ENCODE assay signal across 33 cellular contexts in genomic region chr15:63586790-63587189, GRCh38. TPM values are rescaled to one million over a fixed set of nuclear protein-coding genes. Genes with fewer than 3 reads are reported as not detected.
DNase-seq lines count a peak whose midpoint lies in the region; ATAC-seq, FAIRE-seq and TF ChIP-seq lines count a peak whose summit lies in the region.
"Had no signal": no experiment of that assay in that cellular context is flagged by ENCODE, and none has a peak within 500 bp of the region (broad histone marks: within the 10 kb centered on the region; RNA-seq: fewer than 3 reads in every experiment).

No MANE protein-coding gene starts in this region.

- TF ChIP-seq CTCF in A549 (IDR thresholded peaks at IDR 0.05), result no peak
- no peak for TF ChIP-seq CTCF in CD4-positive, alpha-beta T cell (IDR thresholded peaks at IDR 0.05)
- no peak for TF ChIP-seq CTCF in WTC11 (IDR thresholded peaks at IDR 0.05)

- no peaks in the 10 kb centered on the region for H3K27me3 Mint-ChIP-seq in CD4-positive, alpha-beta T cell
- H3K27me3 Mint-ChIP-seq in WTC11 (ENCODE audit: low read depth) (no peaks in the 10 kb centered on the region; the same call in 1 of the 2 replicates), memory B cell (no peaks in the 10 kb centered on the region), T-helper 17 cell (no peaks in the 10 kb centered on the region)
- H3K27me3 Mint-ChIP-seq: activated CD4-positive, alpha-beta T cell treated with anti-CD3 and anti-CD28 coated beads, Interleukin-2, amount 10 ng/mL, durations not matched to agents 7 days and 5 days; brain; natural killer cell treated with Interleukin-12 subunit alpha and Interleukin-12 subunit beta and Interleukin-15 and Interleukin-18, amount 100 ng/mL, for 72 hours; stimulated activated naive CD8-positive, alpha-beta T cell treated with anti-CD3 and anti-CD28 coated beads, Interleukin-15, Interleukin-2, amounts not matched to agents 100 ng/mL and 50 ng/mL, for 24 hours had no signal

- peak overlapping the region; percentile 8 to 37; a peak in 2 of 6 replicates for H3K27ac ChIP-seq in A549
- H3K27ac ChIP-seq in CD4-positive, alpha-beta T cell (ENCODE audit: low read depth, low read length), result no peak overlapping the region
- H3K27ac ChIP-seq: adrenal gland, foreskin keratinocyte, hepatocyte, HL-60, left lung, right atrium auricular region, RWPE1, SK-N-MC, thyroid gland had no signal

- peaks cover 26% of the 10 kb centered on the region for H3K4me1 Mint-ChIP-seq in CD4-positive, alpha-beta T cell (ENCODE audit: low read depth)
- H3K4me1 Mint-ChIP-seq in WTC11, result peaks cover 7% of the 10 kb centered on the region
- peaks cover 6% of the 10 kb centered on the region for H3K4me1 Mint-ChIP-seq in memory B cell
- H3K4me1 Mint-ChIP-seq in T-helper 17 cell, result peaks cover 16% of the 10 kb centered on the region
- H3K4me1 Mint-ChIP-seq: brain, mesothelial cell of epicardium had no signal

- TF ChIP-seq POLR2A in A549 (IDR thresholded peaks at IDR 0.05; ENCODE audit: low read length), result no peak

- peak overlapping the region; percentile 54 for H3K4me2 ChIP-seq in A549
- H3K4me2 ChIP-seq: hepatocyte had no signal

- no peak for TF ChIP-seq RAD21 in A549 (conservative IDR thresholded peaks at IDR 0.05 in 1 of 2, IDR thresholded peaks at IDR 0.05 in 1 of 2)

- POLR2A ChIA-PET in A549 (lab: Yijun Ruan, JAX) (no interaction called here), WTC11 (lab: Charles Lee) (interaction anchor here (0.9 kb wide), 1 partner anchor 12 kb away, joined by 3 read pairs; no protein-coding TSS in a partner anchor)
- POLR2A ChIA-PET in CD4-positive, alpha-beta T cell (lab: Charles Lee), result no interaction called here

- intact Hi-C loops in CD4-positive, alpha-beta T cell (cut with DNase I, micrococcal nuclease), result loop anchor here in 1 of 2 experiments (5.0 kb wide), 1 partner anchor 44 kb away; no protein-coding TSS in a partner anchor

- H3K9me3 Mint-ChIP-seq in CD4-positive, alpha-beta T cell, result no peaks in the 10 kb centered on the region
- H3K9me3 Mint-ChIP-seq in WTC11, result no peaks in the 10 kb centered on the region
- no peaks in the 10 kb centered on the region for H3K9me3 Mint-ChIP-seq in memory B cell
- H3K9me3 Mint-ChIP-seq: activated CD4-positive, alpha-beta T cell treated with anti-CD3 and anti-CD28 coated beads, Interleukin-2, amount 10 ng/mL, durations not matched to agents 7 days and 5 days; immature natural killer cell; natural killer cell treated with Interleukin-12 subunit alpha and Interleukin-12 subunit beta and Interleukin-15 and Interleukin-18, amount 100 ng/mL, for 72 hours; stimulated activated naive CD8-positive, alpha-beta T cell treated with anti-CD3 and anti-CD28 coated beads, Interleukin-15, Interleukin-2, amounts not matched to agents 100 ng/mL and 50 ng/mL, for 24 hours had no signal

- H3K4me3 Mint-ChIP-seq in CD4-positive, alpha-beta T cell, result peak overlapping the region; percentile 12
- no peak overlapping the region for H3K4me3 Mint-ChIP-seq in WTC11
- no peak overlapping the region for H3K4me3 Mint-ChIP-seq in memory B cell
- no peak overlapping the region for H3K4me3 Mint-ChIP-seq in T-helper 17 cell
- H3K4me3 Mint-ChIP-seq: activated CD4-positive, alpha-beta T cell treated with anti-CD3 and anti-CD28 coated beads, Interleukin-2, amount 10 ng/mL, durations not matched to agents 7 days and 5 days; brain; immature natural killer cell; mesothelial cell of epicardium; natural killer cell treated with Interleukin-12 subunit alpha and Interleukin-12 subunit beta and Interleukin-15 and Interleukin-18, amount 100 ng/mL, for 72 hours; stimulated activated naive CD8-positive, alpha-beta T cell treated with anti-CD3 and anti-CD28 coated beads, Interleukin-15, Interleukin-2, amounts not matched to agents 100 ng/mL and 50 ng/mL, for 24 hours had no signal

- TF ChIP-seq EP300 in A549 (IDR thresholded peaks at IDR 0.05), result no peak

- WGBS in A549 (ENCODE audit: missing lambda C conversion rate), result 96% methylated on average over 5 of the region's 5 CpGs

- no peak for FAIRE-seq in A549 (lab: Jason Lieb, UNC)
- FAIRE-seq: GM12892, pancreas had no signal

- peak in 1 of 2 experiments; percentile 35 for DNase-seq in A549 (ENCODE audit: low read depth in 1 of 2, low spot score in 1 of 2)
- no peak for DNase-seq in CD4-positive, alpha-beta T cell
- peak; percentile 49 for DNase-seq in WTC11 (ENCODE audit: low spot score)
- no peak for DNase-seq in memory B cell (ENCODE audit: low spot score in 2 of 2)
- no peak for DNase-seq in T-helper 17 cell
- no peak for DNase-seq in OCI-M2 (lab: John Stamatoyannopoulos, UW; ENCODE audit: unreplicated experiment)
- DNase-seq: activated CD4-positive, alpha-beta T cell treated with anti-CD3 and anti-CD28 coated beads, Interleukin-2, amount 10 ng/mL, durations not matched to agents 7 days and 5 days; activated CD8-positive, alpha-beta memory T cell treated with anti-CD3 and anti-CD28 coated beads, Interleukin-2, amount 50 U/mL, for 48 hours; activated gamma-delta T cell treated with Interleukin-2 at 50 U/mL for 16 hours; adrenal gland; DMS79 treated with DMSO at 0.1 percent for 48 hours; erythroblast; foreskin keratinocyte; immature natural killer cell; left lung; NCI-H1048; NCI-H187 treated with DMSO at 0.1 percent for 48 hours; NCI-H526 treated with DMSO at 0.1 percent for 48 hours; pancreas; T-helper 2 cell; thyroid gland had no signal

- H3K36me3 Mint-ChIP-seq in CD4-positive, alpha-beta T cell (ENCODE audit: low read depth), result peaks cover 98% of the 10 kb centered on the region
- H3K36me3 Mint-ChIP-seq in WTC11 (peaks cover 45% of the 10 kb centered on the region), memory B cell (peaks cover 59% of the 10 kb centered on the region), T-helper 17 cell (ENCODE audit: low read depth) (peaks cover 11% of the 10 kb centered on the region)

- ATAC-seq in A549 (peak in 1 of 2 experiments; percentile 60; a peak in 3 of 6 replicates), WTC11 (peak; percentile 90), memory B cell (ENCODE audit: low read depth) (no peak), T-helper 17 cell (no peak), GM19023 (IDR thresholded peaks at IDR 0.05; ENCODE audit: unreplicated experiment) (no peak)
- ATAC-seq in CD4-positive, alpha-beta T cell (ENCODE audit: poor library complexity), result no peak
- ATAC-seq: foreskin keratinocyte; natural killer cell treated with Interleukin-12 subunit alpha and Interleukin-12 subunit beta and Interleukin-15 and Interleukin-18, amount 100 ng/mL, for 72 hours had no signal

- H3K27ac Mint-ChIP-seq in CD4-positive, alpha-beta T cell, result peak overlapping the region; percentile 61
- H3K27ac Mint-ChIP-seq in WTC11 (peak overlapping the region; percentile 0; the same call in 1 of the 2 replicates), memory B cell (peak overlapping the region; percentile 64), T-helper 17 cell (no peak overlapping the region)
- H3K27ac Mint-ChIP-seq: mesothelial cell of epicardium; stimulated activated naive CD8-positive, alpha-beta T cell treated with anti-CD3 and anti-CD28 coated beads, Interleukin-15, Interleukin-2, amounts not matched to agents 100 ng/mL and 50 ng/mL, for 24 hours had no signal

- H3K9me3 ChIP-seq in A549 (no peaks in the 10 kb centered on the region), T-helper 17 cell (ENCODE audit: control insufficient read depth, low read length, poor library complexity, severe bottlenecking) (no peaks in the 10 kb centered on the region)
- no peaks in the 10 kb centered on the region for H3K9me3 ChIP-seq in CD4-positive, alpha-beta T cell (ENCODE audit: control insufficient read depth, low read length)
- H3K9me3 ChIP-seq: adrenal gland, left lung, pancreas, right atrium auricular region, thyroid gland had no signal

- CTCF ChIA-PET in A549 (lab: Yijun Ruan, JAX) (interaction anchor here (1.3 kb wide), 2 partner anchors 13 to 105 kb away, joined by 3 to 5 read pairs; no protein-coding TSS in a partner anchor), WTC11 (lab: Charles Lee) (interaction anchor here (0.7 to 1.1 kb wide), 2 partner anchors 13 to 55 kb away, joined by 3 read pairs; no protein-coding TSS in a partner anchor)
- CTCF ChIA-PET in CD4-positive, alpha-beta T cell (lab: Charles Lee), result interaction anchor here (1.9 kb wide), 1 partner anchor 11 kb away, joined by 4 read pairs; the partner anchor contains the start of gene FBXL22

- no peak overlapping the region for H3K4me3 ChIP-seq in A549
- H3K4me3 ChIP-seq: adrenal gland, HAP-1, hepatocyte, left lung, pancreas, right atrium auricular region, SK-N-MC, thyroid gland had no signal

- no peaks in the 10 kb centered on the region for H3K27me3 ChIP-seq in CD4-positive, alpha-beta T cell (ENCODE audit: control insufficient read depth, insufficient read depth, low read length)
- H3K27me3 ChIP-seq: adrenal gland, foreskin keratinocyte, hepatocyte, left lung, pancreas, right atrium auricular region, thyroid gland had no signal

- peaks cover 28% of the 10 kb centered on the region for H3K4me1 ChIP-seq in A549
- H3K4me1 ChIP-seq: adrenal gland, foreskin keratinocyte, HAP-1, right atrium auricular region, thyroid gland had no signal

TF ChIP-seq in WTC11, 78 proteins besides CTCF, POLR2A, EP300 and RAD21 (continues in another document):
- no peak for TF ChIP-seq ZNF423 (CRISPR knock-in tag; IDR thresholded peaks at IDR 0.05)

RNA-seq across cellular contexts. Expression of gene FBXL22, which starts 10.4 kb away (rescaled TPM):
- polyA plus RNA-seq in A549 (2011; rRNA removed) (0.09 and 0.18 TPM in 2 replicates), A549 (2017; fragmentation: RNase III; extraction: RNeasy Plus Mini Kit Qiagen cat#74134 plus additional on column Dnase treatment) (0.13 to 0.23 TPM (median 0.18 TPM) in 3 replicates)
- polyA plus RNA-seq in A549 (2012; cell fraction: cytosol; rRNA removed), result 0.28 and 0.29 TPM in 2 replicates
- 0.41 and 0.49 TPM in 2 replicates for polyA plus RNA-seq in A549 (2012; cell fraction: nucleus; rRNA removed)
- polyA minus RNA-seq in A549 (2011; rRNA and poly(A)+ RNA removed), result 0.33 and 0.78 TPM in 2 replicates
- 1 to 10 TPM in 1 of 2 experiments, under 1 TPM in 1; 0.66 to 1.6 TPM for total RNA-seq in CD4-positive, alpha-beta T cell
- total RNA-seq in WTC11 (2021) (0.46 to 0.73 TPM (median 0.46 TPM) in 3 replicates), T-helper 17 cell (1 to 10 TPM in 1 of 2 donors, under 1 TPM in 1; 0.81 to 1.1 TPM)
